8 cellular contexts compared by ENCODE assay signal in genomic region chr9:124855944-124856773, GRCh38. TPM values are rescaled to one million over a fixed set of nuclear protein-coding genes. Genes with fewer than 3 reads are reported as not detected.
DNase-seq lines count a peak whose midpoint lies in the region; ATAC-seq and TF ChIP-seq lines count a peak whose summit lies in the region.

No MANE protein-coding gene starts in this region.

- H3K4me3 ChIP-seq in HCT116 (replicated peaks in 1 of 2; ENCODE audit: low read depth in 1 of 2, low read length in 2 of 2) (no peak overlapping the region), ovary (no peak overlapping the region), heart left ventricle (no peak overlapping the region)

- peaks cover 33% of the 10 kb centered on the region for H3K79me2 ChIP-seq in HCT116 (ENCODE audit: insufficient read depth, low read length)

- TF ChIP-seq EP300 in ovary (IDR thresholded peaks at IDR 0.05): no peak

- H3K9ac ChIP-seq in HCT116 (ENCODE audit: low read length): no peak overlapping the region

- H3K4me1 ChIP-seq in HCT116 (ENCODE audit: control insufficient read depth in 1 of 2, insufficient read depth in 2 of 2, low read length in 2 of 2) (peaks cover 12 to 59% of the 10 kb centered on the region in 2 experiments; a peak in 3 of 4 replicates), ovary (ENCODE audit: insufficient read depth) (peaks cover 10% of the 10 kb centered on the region), heart left ventricle (peaks cover 0 to 51% (median 38%) of the 10 kb centered on the region in 12 donors)

- H3K9me2 ChIP-seq in HCT116 (ENCODE audit: insufficient read depth): no peaks in the 10 kb centered on the region

- POLR2A ChIA-PET in HCT116 (lab: Charles Lee): interaction anchor here (1.0 to 4.4 kb wide), 6 partner anchors 9 to 84 kb away, joined by 3 to 21 read pairs (median 8); partner anchors contain the start of genes NR6A1 and OLFML2A

- TF ChIP-seq POLR2A in HCT116 (IDR thresholded peaks at IDR 0.05; ENCODE audit: borderline replicate concordance, extremely low read depth, insufficient read depth, insufficient read length): no peak
- TF ChIP-seq POLR2A in ovary (IDR thresholded peaks at IDR 0.05): no peak
- no peak for TF ChIP-seq POLR2A in heart left ventricle (IDR thresholded peaks at IDR 0.05)

- WGBS in ovary, 3 donors: 47 to 56% (median 47%) methylated on average over 14 to 16 of the region's 16 CpGs
- 63 to 73% (median 67%) methylated on average over 12 to 16 of the region's 16 CpGs for WGBS in heart left ventricle, 4 donors

- TF ChIP-seq CTCF in HCT116 (IDR thresholded peaks at IDR 0.05 in 2 of 3, conservative IDR thresholded peaks at IDR 0.05 in 1 of 3; ENCODE audit: borderline replicate concordance in 1 of 3, insufficient read depth in 1 of 3, low read depth in 2 of 3, low read length in 2 of 3) (peak in 2 of 3 experiments; percentile 62 to 66; a peak in 4 of 6 replicates), ovary (IDR thresholded peaks at IDR 0.05) (no peak), heart left ventricle (IDR thresholded peaks at IDR 0.05) (peak in 6 of 12 donors; percentile 7 to 31 (median 21))

- no peaks in the 10 kb centered on the region for H3K27me3 Mint-ChIP-seq in T-helper 17 cell

- DNase-seq in DMS53 treated with DMSO at 0.1 percent for 48 hours (lab: John Stamatoyannopoulos, UW; ENCODE audit: unreplicated experiment): peak; percentile 49
- peak; percentile 40 for DNase-seq in HCT116 (ENCODE audit: low read depth, low spot score)
- DNase-seq in T-helper 17 cell: no peak
- no peak for DNase-seq in left colon
- DNase-seq in ovary: no peak
- DNase-seq in heart left ventricle: no peak
- no peak for DNase-seq in NCI-H774 (lab: John Stamatoyannopoulos, UW)

- peaks cover 50% of the 10 kb centered on the region for H4K20me1 ChIP-seq in HCT116 (ENCODE audit: insufficient read depth)

- H3K27ac Mint-ChIP-seq in T-helper 17 cell: peak overlapping the region; percentile 93

- no peak for TF ChIP-seq RAD21 in HCT116 (IDR thresholded peaks at IDR 0.05; ENCODE audit: low read depth)

- H3K4me1 Mint-ChIP-seq in T-helper 17 cell: peaks cover 24% of the 10 kb centered on the region

- no peaks in the 10 kb centered on the region for H3K9me3 ChIP-seq in HCT116 (ENCODE audit: control insufficient read depth in 1 of 2, insufficient read depth in 1 of 2, low read depth in 1 of 2, low read length in 2 of 2)
- H3K9me3 ChIP-seq in T-helper 17 cell (ENCODE audit: control insufficient read depth, low read length, poor library complexity, severe bottlenecking): no peaks in the 10 kb centered on the region
- no peaks in the 10 kb centered on the region for H3K9me3 ChIP-seq in ovary
- no peaks in the 10 kb centered on the region for H3K9me3 ChIP-seq in heart left ventricle

- H3K36me3 Mint-ChIP-seq in T-helper 17 cell (ENCODE audit: low read depth): peaks cover 4% of the 10 kb centered on the region

- ATAC-seq in HCT116: peak; percentile 54
- ATAC-seq in T-helper 17 cell: no peak
- peak; percentile 14 for ATAC-seq in left colon
- no peak for ATAC-seq in GM21825 (IDR thresholded peaks at IDR 0.05; ENCODE audit: unreplicated experiment)
- no peak for ATAC-seq in heart left ventricle

- H3K27ac ChIP-seq in HCT116 (ENCODE audit: low read depth, low read length): peak overlapping the region; percentile 18; the same call in 1 of the 2 replicates
- no peak overlapping the region for H3K27ac ChIP-seq in ovary
- H3K27ac ChIP-seq in heart left ventricle: no peak overlapping the region

- RAD21 ChIA-PET in HCT116 (lab: Charles Lee; ENCODE audit: low non-redundant PET in 1 of 2, low total read pairs in 2 of 2, uncharacterized antibody in 2 of 2, unreplicated experiment in 2 of 2): interaction anchor here (0.6 to 2.3 kb wide), 3 partner anchors 80 to 85 kb away, joined by 3 to 6 read pairs (median 3); partner anchors contain the start of gene NR6A1 (in 1 of the 2)

- peaks cover 33 to 43% of the 10 kb centered on the region in 2 experiments for H3K36me3 ChIP-seq in HCT116 (ENCODE audit: control insufficient read depth in 1 of 2, insufficient read depth in 2 of 2, low read length in 2 of 2)
- no peaks in the 10 kb centered on the region for H3K36me3 ChIP-seq in ovary
- peaks cover 0 to 48% (median 42%) of the 10 kb centered on the region in 9 donors for H3K36me3 ChIP-seq in heart left ventricle

- no peak overlapping the region for H3K4me2 ChIP-seq in HCT116 (ENCODE audit: low read length)

- no peak overlapping the region for H2AFZ ChIP-seq in HCT116 (ENCODE audit: low read depth, low read length, poor library complexity, severe bottlenecking)

- H3K4me3 Mint-ChIP-seq in T-helper 17 cell: no peak overlapping the region

- BruUV-seq in HCT116 (replicated peaks; lab: Mats Ljungman, UMichigan): no TSS peak

- intact Hi-C loops in HCT116 (cut with micrococcal nuclease): loop anchor here (5.0 to 10.0 kb wide), 2 partner anchors 286 to 441 kb away; partner anchors contain the start of genes PSMB7 and SCAI
- intact Hi-C loops in left colon (cut with DNase I, micrococcal nuclease): no loop called here
- intact Hi-C loops in ovary (cut with DNase I): loop anchor here in 1 of 4 donors (10.0 kb wide), 1 partner anchor 241 kb away; no protein-coding TSS in a partner anchor
- intact Hi-C loops in heart left ventricle (cut with DNase I): loop anchor here in 2 of 10 donors (10.0 kb wide), 2 partner anchors 231 to 289 kb away; partner anchors contain the start of gene SCAI (in 1 of the 2)

- CTCF ChIA-PET in HCT116 (lab: Charles Lee): interaction anchor here (0.5 to 11.7 kb wide), 13 partner anchors 11 to 521 kb away, joined by 3 to 601 read pairs (median 4); partner anchors contain the start of genes NR6A1, OLFML2A and SCAI

- H3K27me3 ChIP-seq in HCT116 (ENCODE audit: insufficient read depth, low read length): no peaks in the 10 kb centered on the region
- no peaks in the 10 kb centered on the region for H3K27me3 ChIP-seq in ovary
- no peaks in the 10 kb centered on the region for H3K27me3 ChIP-seq in heart left ventricle

TF ChIP-seq in HCT116, 20 proteins besides CTCF, POLR2A, EP300 and RAD21:
- TF ChIP-seq EZH2 (IDR thresholded peaks at IDR 0.05): no peak
- peak; percentile 22; the same call in 1 of the 2 replicates for TF ChIP-seq POLR2AphosphoS5 (IDR thresholded peaks at IDR 0.05; ENCODE audit: low read depth, low read length)

RNA-seq across cellular contexts. Expression of gene WDR38, which starts 2.9 kb away (rescaled TPM):
- total RNA-seq in HCT116 (2021; ENCODE audit: unreplicated experiment): not detected
- polyA plus RNA-seq in HCT116 (2012): not detected in 2 replicates
- not detected for total RNA-seq in T-helper 17 cell
- not detected for total RNA-seq in left colon
- 10 to 100 TPM in 1 of 7 donors, 1 to 10 TPM in 2, under 1 TPM in 1, not detected in 3; 0.94 to 22.5 (median 1.4) TPM for total RNA-seq in ovary
- not detected for polyA plus RNA-seq in ovary
- total RNA-seq in heart left ventricle: not detected
- polyA plus RNA-seq in heart left ventricle: under 1 TPM; 0.07 to 0.15 TPM

RNA-seq across cellular contexts. Expression of gene RPL35, which starts 5.6 kb away (rescaled TPM):
- total RNA-seq in HCT116 (2021; ENCODE audit: unreplicated experiment) (1,754 TPM), T-helper 17 cell (1,000 to 10,000 TPM; 1,657 to 1,708 TPM), left colon (100 to 1,000 TPM; 771 to 811 TPM), ovary (1,000 to 10,000 TPM; 1,648 to 7,796 (median 2,205) TPM), heart left ventricle (1,000 to 10,000 TPM in 3 of 9 donors, 100 to 1,000 TPM in 6; 600 to 1,072 (median 736) TPM)
- 2,813 and 3,271 TPM in 2 replicates for polyA plus RNA-seq in HCT116 (2012)
- polyA plus RNA-seq in ovary (1,000 to 10,000 TPM in 1 of 2 donors, 100 to 1,000 TPM in 1; 752 to 6,017 TPM), heart left ventricle (1,000 to 10,000 TPM; 2,555 to 3,054 TPM)

RNA-seq across cellular contexts. Expression of gene ARPC5L, which starts 5.8 kb away (rescaled TPM):
- 50.0 TPM for total RNA-seq in HCT116 (2021; ENCODE audit: unreplicated experiment)
- polyA plus RNA-seq in HCT116 (2012): 41.9 and 42.2 TPM in 2 replicates
- 10 to 100 TPM; 37.5 to 44.7 TPM for total RNA-seq in T-helper 17 cell
- total RNA-seq in left colon: 10 to 100 TPM; 43.4 to 51.6 TPM
- 10 to 100 TPM in 6 of 7 donors, 1 to 10 TPM in 1; 8.5 to 22.0 (median 16.6) TPM for total RNA-seq in ovary
- polyA plus RNA-seq in ovary: 10 to 100 TPM; 15.1 to 27.0 TPM
- total RNA-seq in heart left ventricle: 10 to 100 TPM; 27.0 to 56.7 (median 38.3) TPM
- polyA plus RNA-seq in heart left ventricle: 100 to 1,000 TPM in 1 of 2 donors, 10 to 100 TPM in 1; 39.7 to 102 TPM

Comparison
In these comparisons a context has a peak if more than half of its experiments do, and no peak if none do; other contexts are left out.
1. DNase-seq: peak in DMS53 treated with DMSO at 0.1 percent for 48 hours (single experiment) and HCT116 (single experiment); none in T-helper 17 cell (0 of 3), left colon (0 of 2), ovary (0 of 5), heart left ventricle (0 of 5) and NCI-H774 (single experiment).
2. ATAC-seq: peak in HCT116 (single experiment) and left colon (single experiment); none in T-helper 17 cell (single experiment), GM21825 (single experiment) and heart left ventricle (0 of 4).
3. CTCF ChIP-seq: peak in HCT116 (2 of 3); none in ovary (0 of 3).